Comparison of ENCODE assay signal across 8 cellular contexts in genomic region chrX:115894087-115894486, GRCh38.
DNase-seq lines count a peak whose midpoint lies in the region; ATAC-seq and TF ChIP-seq lines count a peak whose summit lies in the region.

No MANE protein-coding gene starts in this region.

- no peaks in the 10 kb centered on the region for H3K36me3 Mint-ChIP-seq in Calu3 (ENCODE audit: insufficient read depth, unreplicated experiment)

- intact Hi-C loops in Calu3 (cut with micrococcal nuclease; ENCODE audit: unreplicated experiment), result no loop called here

- H3K27ac Mint-ChIP-seq in Calu3 (ENCODE audit: unreplicated experiment), result no peak overlapping the region

- H3K4me3 Mint-ChIP-seq in Calu3 (ENCODE audit: low read depth, unreplicated experiment), result no peak overlapping the region

- peaks cover 16% of the 10 kb centered on the region for H3K9me3 Mint-ChIP-seq in Calu3 (ENCODE audit: low read depth, unreplicated experiment)

- no TSS peak for BruUV-seq in Calu3 (replicated peaks; lab: Mats Ljungman, UMichigan)

- DNase-seq in GM04504 (ENCODE audit: low read depth) (peak; percentile 12), RPMI7951 (ENCODE audit: low read depth) (peak; percentile 57), lung microvascular endothelial cell (ENCODE audit: low read depth in 2 of 2) (peak; percentile 23 to 79), SKM-1 (lab: John Stamatoyannopoulos, UW; ENCODE audit: unreplicated experiment) (no peak), Calu3 (no peak)
- DNase-seq in stimulated activated CD4-positive, alpha-beta T cell treated with anti-CD3 and anti-CD28 coated beads, Interleukin-4, amount 100 ng/mL, for 4 hours, result no peak

- peak; percentile 30 for ATAC-seq in HG03571 (IDR thresholded peaks at IDR 0.05; ENCODE audit: unreplicated experiment)
- no peak for ATAC-seq in HG02678 (IDR thresholded peaks at IDR 0.05; ENCODE audit: unreplicated experiment)

- no peak for TF ChIP-seq CTCF in Calu3 (IDR thresholded peaks at IDR 0.05; ENCODE audit: unreplicated experiment)

- CTCF ChIA-PET in Calu3 (lab: Charles Lee), result no interaction called here

- H3K4me1 Mint-ChIP-seq in Calu3 (ENCODE audit: low read depth, unreplicated experiment), result peaks cover 14% of the 10 kb centered on the region

- no peaks in the 10 kb centered on the region for H3K27me3 Mint-ChIP-seq in Calu3 (ENCODE audit: unreplicated experiment)

Comparison
In these comparisons a context has a peak if more than half of its experiments do, and no peak if none do; other contexts are left out.
1. DNase-seq: peak in GM04504 (single experiment), RPMI7951 (single experiment) and lung microvascular endothelial cell (2 of 2); none in SKM-1 (single experiment), stimulated activated CD4-positive, alpha-beta T cell treated with anti-CD3 and anti-CD28 coated beads, Interleukin-4, amount 100 ng/mL, for 4 hours (0 of 2) and Calu3 (single experiment).